ENCODE assay signal across 8 cellular contexts in genomic region chr4:101730291-101731117, GRCh38.
DNase-seq lines count a peak whose midpoint lies in the region; ATAC-seq and TF ChIP-seq lines count a peak whose summit lies in the region.

No MANE protein-coding gene starts in this region.

- H3K4me1 Mint-ChIP-seq in endothelial cell (ENCODE audit: unreplicated experiment): peaks cover 5% of the 10 kb centered on the region

- H3K27me3 ChIP-seq in BJ (ENCODE audit: control insufficient read depth, insufficient read depth, low read length): no peaks in the 10 kb centered on the region

- H3K27me3 Mint-ChIP-seq in endothelial cell (ENCODE audit: unreplicated experiment): no peaks in the 10 kb centered on the region

- H3K36me3 ChIP-seq in BJ (ENCODE audit: control insufficient read depth, insufficient read depth, low read length) (no peaks in the 10 kb centered on the region), mucosa of descending colon (ENCODE audit: low read depth) (no peaks in the 10 kb centered on the region)

- H3K9me3 ChIP-seq in mucosa of descending colon: no peaks in the 10 kb centered on the region

- ATAC-seq in GM18873 (IDR thresholded peaks at IDR 0.05; ENCODE audit: low FRiP score, unreplicated experiment) (peak; percentile 83), HG03097 (IDR thresholded peaks at IDR 0.05; ENCODE audit: low FRiP score, unreplicated experiment) (peak; percentile 86), mucosa of descending colon (peak; percentile 97)
- peak; percentile 85 for ATAC-seq in stimulated activated naive CD8-positive, alpha-beta T cell treated with anti-CD3 and anti-CD28 coated beads, Interleukin-15, Interleukin-2, amounts not matched to agents 100 U/mL and 50 U/mL, for 24 hours

- CTCF ChIA-PET in BJ (lab: Yijun Ruan, JAX): interaction anchor here (0.6 to 3.6 kb wide), 11 partner anchors 9 to 1308 kb away, joined by 3 to 19 read pairs (median 3); partner anchors contain the start of gene PPP3CA

- H3K9me3 Mint-ChIP-seq in endothelial cell (ENCODE audit: unreplicated experiment): no peaks in the 10 kb centered on the region

- intact Hi-C loops in mucosa of descending colon (cut with DNase I, micrococcal nuclease): loop anchor here in 1 of 2 donors (10.0 kb wide), 1 partner anchor 566 kb away; no protein-coding TSS in a partner anchor

- TF ChIP-seq CTCF in BJ (IDR thresholded peaks at IDR 0.05; ENCODE audit: insufficient read depth, low read depth, low read length) (peak; percentile 70), endothelial cell (IDR thresholded peaks at IDR 0.05; ENCODE audit: unreplicated experiment) (peak; percentile 71), mucosa of descending colon (IDR thresholded peaks at IDR 0.05) (peak; percentile 27)

- no peaks in the 10 kb centered on the region for H3K36me3 Mint-ChIP-seq in endothelial cell (ENCODE audit: low read depth, unreplicated experiment)

- no peak overlapping the region for H3K4me3 Mint-ChIP-seq in endothelial cell (ENCODE audit: unreplicated experiment)

- H3K27ac Mint-ChIP-seq in endothelial cell (ENCODE audit: unreplicated experiment): no peak overlapping the region

- H3K4me3 ChIP-seq in BJ (ENCODE audit: low read depth, low read length) (no peak overlapping the region), mucosa of descending colon (no peak overlapping the region)

- DNase-seq in BJ (ENCODE audit: low read depth): peak; percentile 5
- peak; percentile 56 to 82 for DNase-seq in NCI-H446 (lab: John Stamatoyannopoulos, UW)
- DNase-seq in activated CD4-positive, alpha-beta T cell treated with anti-CD3 and anti-CD28 coated beads, Interleukin-2, amount 50 U/mL, for 48 hours: peak; percentile 55 to 65
- peak; percentile 65 for DNase-seq in endothelial cell (ENCODE audit: low spot score)
- peak in 2 of 3 donors; percentile 52 to 87 for DNase-seq in mucosa of descending colon
- DNase-seq in stimulated activated naive CD8-positive, alpha-beta T cell treated with anti-CD3 and anti-CD28 coated beads, Interleukin-15, Interleukin-2, amounts not matched to agents 100 U/mL and 50 U/mL, for 24 hours: peak; percentile 53

- no peaks in the 10 kb centered on the region for H3K4me1 ChIP-seq in mucosa of descending colon (ENCODE audit: low read depth)

- POLR2A ChIA-PET in BJ (lab: Charles Lee): no interaction called here

Comparison
In these comparisons a context has a peak if more than half of its experiments do, and no peak if none do; other contexts are left out.
1. DNase-seq: peak in every context shown above with its lines; median percentile 70 in mucosa of descending colon; 69 in NCI-H446; 65 in endothelial cell; 60 in activated CD4-positive, alpha-beta T cell treated with anti-CD3 and anti-CD28 coated beads, Interleukin-2, amount 50 U/mL, for 48 hours; 53 in stimulated activated naive CD8-positive, alpha-beta T cell treated with anti-CD3 and anti-CD28 coated beads, Interleukin-15, Interleukin-2, amounts not matched to agents 100 U/mL and 50 U/mL, for 24 hours; 5 in BJ.